24 cellular contexts compared by ENCODE assay signal in genomic region chr14:76708028-76708427, GRCh38. TPM values are rescaled to one million over a fixed set of nuclear protein-coding genes. Genes with fewer than 3 reads are reported as not detected.
DNase-seq lines count a peak whose midpoint lies in the region; ATAC-seq and TF ChIP-seq lines count a peak whose summit lies in the region.
"Had no signal": no experiment of that assay in that cellular context is flagged by ENCODE, and none has a peak within 500 bp of the region (broad histone marks: within the 10 kb centered on the region; RNA-seq: fewer than 3 reads in every experiment).

No MANE protein-coding gene starts in this region.

- no peak overlapping the region for H3K4me3 ChIP-seq in fibroblast of pulmonary artery (replicated peaks; ENCODE audit: low read depth, low read length)
- H3K4me3 ChIP-seq: HAP-1, MG63, SJCRH30 had no signal

- DNase-seq in EH (ENCODE audit: low read depth) (peak; percentile 8), HT1080 (ENCODE audit: low read depth) (peak; percentile 15), amniotic epithelial cell (ENCODE audit: low read depth) (peak; percentile 33), fibroblast of pulmonary artery (ENCODE audit: low read depth) (peak; percentile 14), GM10248 (ENCODE audit: extremely low spot score) (no peak), NCI-H2171 (lab: John Stamatoyannopoulos, UW) (no peak), DMS 273 treated with DMSO at 0.1 percent for 48 hours (lab: John Stamatoyannopoulos, UW) (no peak)
- DNase-seq: AML-193; C1 segment of cervical spinal cord; CD8-positive, alpha-beta T cell; DMS153; GF-D8; MG63; NCI-H1092; NCI-H1436 treated with DMSO at 0.1 percent for 48 hours; NCI-H2029; NCI-H345; NCI-H524; NCI-H774; NK-92 treated with Interleukin-12 subunit alpha and Interleukin-12 subunit beta, amount 100 ng/mL, for 24 hours; SJCRH30 had no signal

- TF ChIP-seq CTCF in fibroblast of pulmonary artery (IDR thresholded peaks at IDR 0.05; ENCODE audit: low read length, missing control alignments) (no peak), GM10248 (IDR thresholded peaks at IDR 0.05; ENCODE audit: control extremely low read depth, extremely low read depth, low read depth, missing control alignments) (no peak)

- CTCF ChIA-PET in GM10248 (lab: Yijun Ruan, JAX) = interaction anchor here (0.8 to 8.2 kb wide), 9 partner anchors 8 to 103 kb away, joined by 3 to 122 read pairs (median 18); partner anchors contain the start of gene ANGEL1

- ATAC-seq in GM21825 (IDR thresholded peaks at IDR 0.05; ENCODE audit: unreplicated experiment) = no peak
- ATAC-seq: CD8-positive, alpha-beta T cell; Panc1 had no signal

- POLR2A ChIA-PET in GM10248 (lab: Yijun Ruan, JAX) = no interaction called here

RNA-seq across cellular contexts. Expression of gene VASH1, which starts 53.2 kb away (rescaled TPM):
- 0.30 and 0.55 TPM in 2 replicates for total RNA-seq in HT1080 (2014; rRNA removed; shearing (Covaris generic))
- polyA plus RNA-seq in HT1080 (2015; cell fraction: cytosol; rRNA removed) = 1.2 and 1.3 TPM in 2 replicates
- polyA plus RNA-seq in HT1080 (2015; cell fraction: nucleus; rRNA removed) = 2.8 and 4.3 TPM in 2 replicates

Comparison
In these comparisons a context has a peak if more than half of its experiments do, and no peak if none do; other contexts are left out.
1. DNase-seq: peak in EH (single experiment), HT1080 (single experiment), amniotic epithelial cell (single experiment) and fibroblast of pulmonary artery (single experiment); none in GM10248 (single experiment), NCI-H2171 (single experiment) and DMS 273 treated with DMSO at 0.1 percent for 48 hours (single experiment).